In the genomic region with DNA sequence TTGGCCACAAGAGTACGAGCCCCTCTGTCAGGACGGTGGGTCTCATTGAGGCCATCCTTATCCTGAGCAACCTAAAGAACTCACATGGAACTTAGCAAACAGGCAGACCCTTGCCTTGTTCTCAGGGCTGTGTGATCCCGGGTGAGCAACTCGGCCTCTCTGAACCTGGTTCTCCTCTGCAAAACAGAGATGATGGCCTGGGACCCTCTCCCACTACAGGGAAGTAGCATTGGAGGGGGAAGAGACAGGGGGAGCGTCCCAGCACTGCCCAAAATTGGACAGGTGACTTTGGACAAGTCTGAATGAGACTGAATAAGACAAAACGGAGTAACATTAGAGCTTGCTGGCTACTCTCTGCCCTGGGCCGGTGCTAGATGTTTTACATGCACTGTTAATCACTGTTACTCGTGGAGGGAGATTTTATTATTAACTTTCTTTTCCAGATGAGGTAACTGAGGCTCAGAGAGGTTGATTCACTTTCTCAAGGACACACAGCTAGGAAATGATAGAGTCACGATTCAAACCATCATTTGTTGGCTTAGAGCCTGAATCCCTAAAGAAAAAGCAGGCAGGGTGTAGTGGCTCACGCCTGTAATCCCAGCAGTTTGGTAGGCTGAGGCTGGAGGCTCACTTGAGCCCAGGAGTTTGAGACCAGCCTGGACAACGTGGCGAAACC, we compare ENCODE assay signal across 9 cellular contexts.
DNase-seq lines count a peak whose midpoint lies in the region; ATAC-seq and TF ChIP-seq lines count a peak whose summit lies in the region.
"Had no signal": no experiment of that assay in that cellular context is flagged by ENCODE, and none has a peak within 500 bp of the region (broad histone marks: within the 10 kb centered on the region; RNA-seq: fewer than 3 reads in every experiment).

No MANE protein-coding gene starts in this region.

- H3K27ac ChIP-seq in CD4-positive, alpha-beta memory T cell (ENCODE audit: low read depth, low read length), result peak overlapping the region; percentile 62
- peak overlapping the region; percentile 96 to 99 (median 98) for H3K27ac ChIP-seq in gastrocnemius medialis

- peaks cover 44% of the 10 kb centered on the region for H3K4me1 ChIP-seq in CD4-positive, alpha-beta memory T cell (ENCODE audit: insufficient read depth, low read length)
- H3K4me1 ChIP-seq in gastrocnemius medialis, result peaks cover 34 to 44% of the 10 kb centered on the region in 2 donors

- CTCF ChIA-PET in CD4-positive, alpha-beta memory T cell (lab: Charles Lee; ENCODE audit: partially characterized antibody), result interaction anchor here (1.0 to 1.3 kb wide), 2 partner anchors 24 to 42 kb away, joined by 3 read pairs; no protein-coding TSS in a partner anchor
- CTCF ChIA-PET in WTC11 (lab: Charles Lee), result interaction anchor here (0.7 to 3.5 kb wide), 5 partner anchors 12 to 301 kb away, joined by 3 to 18 read pairs (median 8); no protein-coding TSS in a partner anchor
- CTCF ChIA-PET in activated CD4-positive, alpha-beta T cell treated with anti-CD3 and anti-CD28 coated beads, Interleukin-2, amount 10 ng/mL, durations not matched to agents 7 days and 5 days (lab: Charles Lee), result interaction anchor here (0.8 to 1.6 kb wide), 4 partner anchors 9 to 24 kb away, joined by 3 to 7 read pairs (median 3); no protein-coding TSS in a partner anchor

- intact Hi-C loops in CD4-positive, alpha-beta memory T cell (cut with micrococcal nuclease), result no loop called here
- intact Hi-C loops in gastrocnemius medialis (cut with DNase I; ENCODE audit: low total_unique reads), result no loop called here

- H3K9me3 Mint-ChIP-seq in CD4-positive, alpha-beta memory T cell, result peaks cover 0 to 2% (median 0%) of the 10 kb centered on the region in 8 donors
- H3K9me3 Mint-ChIP-seq in WTC11 (no peaks in the 10 kb centered on the region), glutamatergic neuron (ENCODE audit: unreplicated experiment) (peaks cover 17% of the 10 kb centered on the region)
- H3K9me3 Mint-ChIP-seq in activated CD4-positive, alpha-beta T cell treated with anti-CD3 and anti-CD28 coated beads, Interleukin-2, amount 10 ng/mL, durations not matched to agents 7 days and 5 days, result no peaks in the 10 kb centered on the region

- in situ Hi-C loops in gastrocnemius medialis (cut with MboI; ENCODE audit: low sequenced_read_pairs in 4 of 4), result loop anchor here in 3 of 4 donors (10.0 to 25.0 kb wide), 3 partner anchors 70 to 347 kb away; no protein-coding TSS in a partner anchor

- POLR2A ChIA-PET in CD4-positive, alpha-beta memory T cell (lab: Charles Lee; ENCODE audit: partially characterized antibody), result interaction anchor here (1.4 to 5.8 kb wide), 7 partner anchors 13 to 307 kb away, joined by 3 to 85 read pairs (median 9); a partner anchor contains a TSS
- POLR2A ChIA-PET in WTC11 (lab: Charles Lee), result interaction anchor here (1.2 kb wide), 1 partner anchor 24 kb away, joined by 3 read pairs; no protein-coding TSS in a partner anchor
- POLR2A ChIA-PET in activated CD4-positive, alpha-beta T cell treated with anti-CD3 and anti-CD28 coated beads, Interleukin-2, amount 10 ng/mL, durations not matched to agents 7 days and 5 days (lab: Charles Lee), result no interaction called here

- no peaks in the 10 kb centered on the region for H3K9me3 ChIP-seq in CD4-positive, alpha-beta memory T cell (ENCODE audit: control insufficient read depth in 1 of 2, low read length in 2 of 2)
- no peaks in the 10 kb centered on the region for H3K9me3 ChIP-seq in gastrocnemius medialis

- TF ChIP-seq CTCF in WTC11 (IDR thresholded peaks at IDR 0.05), result no peak
- no peak for TF ChIP-seq CTCF in glutamatergic neuron (IDR thresholded peaks at IDR 0.05; ENCODE audit: partially characterized antibody, unreplicated experiment)
- no peak for TF ChIP-seq CTCF in gastrocnemius medialis (IDR thresholded peaks at IDR 0.05 in 4 of 5, conservative IDR thresholded peaks at IDR 0.05 in 1 of 5)

- H3K4me3 ChIP-seq in CD4-positive, alpha-beta memory T cell (ENCODE audit: low read length in 2 of 2), result no peak overlapping the region
- H3K4me3 ChIP-seq in gastrocnemius medialis, result no peak overlapping the region

- peaks cover 18 to 63% (median 34%) of the 10 kb centered on the region in 4 donors for H3K4me1 Mint-ChIP-seq in CD4-positive, alpha-beta memory T cell
- H3K4me1 Mint-ChIP-seq in WTC11, result peaks cover 45% of the 10 kb centered on the region
- peaks cover 45% of the 10 kb centered on the region for H3K4me1 Mint-ChIP-seq in glutamatergic neuron (ENCODE audit: low read depth, unreplicated experiment)
- peaks cover 39% of the 10 kb centered on the region for H3K4me1 Mint-ChIP-seq in activated CD4-positive, alpha-beta T cell treated with anti-CD3 and anti-CD28 coated beads, Interleukin-2, amount 10 ng/mL, durations not matched to agents 7 days and 5 days

- H3K36me3 Mint-ChIP-seq in CD4-positive, alpha-beta memory T cell, result peaks cover 0 to 5% of the 10 kb centered on the region in 2 donors
- H3K36me3 Mint-ChIP-seq in WTC11 (no peaks in the 10 kb centered on the region), glutamatergic neuron (ENCODE audit: unreplicated experiment) (no peaks in the 10 kb centered on the region)
- no peaks in the 10 kb centered on the region for H3K36me3 Mint-ChIP-seq in activated CD4-positive, alpha-beta T cell treated with anti-CD3 and anti-CD28 coated beads, Interleukin-2, amount 10 ng/mL, durations not matched to agents 7 days and 5 days (ENCODE audit: low read depth)

- TF ChIP-seq POLR2A in gastrocnemius medialis (IDR thresholded peaks at IDR 0.05), result no peak

- H3K27ac Mint-ChIP-seq in CD4-positive, alpha-beta memory T cell, result peak overlapping the region; percentile 89 to 95 (median 91)
- H3K27ac Mint-ChIP-seq in WTC11, result no peak overlapping the region
- H3K27ac Mint-ChIP-seq in glutamatergic neuron (ENCODE audit: unreplicated experiment), result peak overlapping the region; percentile 25
- no peak overlapping the region for H3K27ac Mint-ChIP-seq in activated CD4-positive, alpha-beta T cell treated with anti-CD3 and anti-CD28 coated beads, Interleukin-2, amount 10 ng/mL, durations not matched to agents 7 days and 5 days

- DNase-seq in CD4-positive, alpha-beta memory T cell, result no peak
- DNase-seq in WTC11 (ENCODE audit: low spot score), result no peak
- no peak for DNase-seq in glutamatergic neuron
- no peak for DNase-seq in gastrocnemius medialis
- DNase-seq in activated CD4-positive, alpha-beta T cell treated with anti-CD3 and anti-CD28 coated beads, Interleukin-2, amount 10 ng/mL, durations not matched to agents 7 days and 5 days, result no peak
- DNase-seq in Kasumi-1 (lab: John Stamatoyannopoulos, UW), result no peak
- DNase-seq in HPDE6-E6E7 (ENCODE audit: extremely low spot score), result no peak
- DNase-seq: NCI-H187 treated with DMSO at 0.1 percent for 48 hours had no signal

- H3K27me3 Mint-ChIP-seq in CD4-positive, alpha-beta memory T cell, result peaks cover 0 to 2% of the 10 kb centered on the region in 2 donors
- H3K27me3 Mint-ChIP-seq in WTC11 (ENCODE audit: low read depth) (peaks cover 88% of the 10 kb centered on the region), glutamatergic neuron (ENCODE audit: unreplicated experiment) (peaks cover 10% of the 10 kb centered on the region)
- peaks cover 18% of the 10 kb centered on the region for H3K27me3 Mint-ChIP-seq in activated CD4-positive, alpha-beta T cell treated with anti-CD3 and anti-CD28 coated beads, Interleukin-2, amount 10 ng/mL, durations not matched to agents 7 days and 5 days

- peak overlapping the region in 6 of 8 donors; percentile 34 to 81 (median 64) for H3K4me3 Mint-ChIP-seq in CD4-positive, alpha-beta memory T cell
- H3K4me3 Mint-ChIP-seq in WTC11, result no peak overlapping the region
- no peak overlapping the region for H3K4me3 Mint-ChIP-seq in glutamatergic neuron (ENCODE audit: unreplicated experiment)
- no peak overlapping the region for H3K4me3 Mint-ChIP-seq in activated CD4-positive, alpha-beta T cell treated with anti-CD3 and anti-CD28 coated beads, Interleukin-2, amount 10 ng/mL, durations not matched to agents 7 days and 5 days

- H3K36me3 ChIP-seq in CD4-positive, alpha-beta memory T cell (ENCODE audit: insufficient read depth, low read length), result no peaks in the 10 kb centered on the region
- H3K36me3 ChIP-seq in gastrocnemius medialis, result no peaks in the 10 kb centered on the region

- ATAC-seq in WTC11 (no peak), gastrocnemius medialis (no peak), HG03442 (IDR thresholded peaks at IDR 0.05; ENCODE audit: unreplicated experiment) (no peak)

- H3K27me3 ChIP-seq in CD4-positive, alpha-beta memory T cell (ENCODE audit: insufficient read depth, low read length), result no peaks in the 10 kb centered on the region
- no peaks in the 10 kb centered on the region for H3K27me3 ChIP-seq in gastrocnemius medialis

TF ChIP-seq in WTC11, 78 proteins besides CTCF, POLR2A, EP300 and RAD21:
- TF ChIP-seq ETV6 (CRISPR knock-in tag; IDR thresholded peaks at IDR 0.05) (no peak), ZNF317 (CRISPR knock-in tag; IDR thresholded peaks at IDR 0.05; ENCODE audit: borderline replicate concordance, low read depth) (no peak), ZNF121 (CRISPR knock-in tag; IDR thresholded peaks at IDR 0.05) (0 out of 2 replicates have a peak, but pooled peaks have one; percentile 14)

Comparison
In these comparisons a context has a peak if more than half of its experiments do, and no peak if none do; other contexts are left out.
1. H3K27ac Mint-ChIP-seq: peak in CD4-positive, alpha-beta memory T cell (7 of 7) and glutamatergic neuron (single experiment); none in WTC11 (single experiment) and activated CD4-positive, alpha-beta T cell treated with anti-CD3 and anti-CD28 coated beads, Interleukin-2, amount 10 ng/mL, durations not matched to agents 7 days and 5 days (single experiment).
2. H3K4me3 Mint-ChIP-seq: peak in CD4-positive, alpha-beta memory T cell (6 of 8); none in WTC11 (single experiment), glutamatergic neuron (single experiment) and activated CD4-positive, alpha-beta T cell treated with anti-CD3 and anti-CD28 coated beads, Interleukin-2, amount 10 ng/mL, durations not matched to agents 7 days and 5 days (single experiment).